Comparison of ENCODE assay signal across 1 cellular context in genomic region chr18:63073481-63073880, GRCh38.
TF ChIP-seq lines count a peak whose summit lies in the region.

No MANE protein-coding gene starts in this region.

TF ChIP-seq in GM12878, 131 proteins besides CTCF, POLR2A, EP300 and RAD21 (continued from another document):
- TF ChIP-seq, protein P1, sequence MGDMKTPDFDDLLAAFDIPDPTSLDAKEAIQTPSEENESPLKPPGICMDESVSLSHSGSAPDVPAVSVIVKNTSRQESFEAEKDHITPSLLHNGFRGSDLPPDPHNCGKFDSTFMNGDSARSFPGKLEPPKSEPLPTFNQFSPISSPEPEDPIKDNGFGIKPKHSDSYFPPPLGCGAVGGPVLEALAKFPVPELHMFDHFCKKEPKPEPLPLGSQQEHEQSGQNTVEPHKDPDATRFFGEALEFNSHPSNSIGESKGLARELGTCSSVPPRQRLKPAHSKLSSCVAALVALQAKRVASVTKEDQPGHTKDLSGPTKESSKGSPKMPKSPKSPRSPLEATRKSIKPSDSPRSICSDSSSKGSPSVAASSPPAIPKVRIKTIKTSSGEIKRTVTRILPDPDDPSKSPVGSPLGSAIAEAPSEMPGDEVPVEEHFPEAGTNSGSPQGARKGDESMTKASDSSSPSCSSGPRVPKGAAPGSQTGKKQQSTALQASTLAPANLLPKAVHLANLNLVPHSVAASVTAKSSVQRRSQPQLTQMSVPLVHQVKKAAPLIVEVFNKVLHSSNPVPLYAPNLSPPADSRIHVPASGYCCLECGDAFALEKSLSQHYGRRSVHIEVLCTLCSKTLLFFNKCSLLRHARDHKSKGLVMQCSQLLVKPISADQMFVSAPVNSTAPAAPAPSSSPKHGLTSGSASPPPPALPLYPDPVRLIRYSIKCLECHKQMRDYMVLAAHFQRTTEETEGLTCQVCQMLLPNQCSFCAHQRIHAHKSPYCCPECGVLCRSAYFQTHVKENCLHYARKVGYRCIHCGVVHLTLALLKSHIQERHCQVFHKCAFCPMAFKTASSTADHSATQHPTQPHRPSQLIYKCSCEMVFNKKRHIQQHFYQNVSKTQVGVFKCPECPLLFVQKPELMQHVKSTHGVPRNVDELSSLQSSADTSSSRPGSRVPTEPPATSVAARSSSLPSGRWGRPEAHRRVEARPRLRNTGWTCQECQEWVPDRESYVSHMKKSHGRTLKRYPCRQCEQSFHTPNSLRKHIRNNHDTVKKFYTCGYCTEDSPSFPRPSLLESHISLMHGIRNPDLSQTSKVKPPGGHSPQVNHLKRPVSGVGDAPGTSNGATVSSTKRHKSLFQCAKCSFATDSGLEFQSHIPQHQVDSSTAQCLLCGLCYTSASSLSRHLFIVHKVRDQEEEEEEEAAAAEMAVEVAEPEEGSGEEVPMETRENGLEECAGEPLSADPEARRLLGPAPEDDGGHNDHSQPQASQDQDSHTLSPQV (IDR thresholded peaks at IDR 0.05) = 0 out of 2 replicates have a peak, but pooled peaks have one; percentile 46
- TF ChIP-seq KDM1A (IDR thresholded peaks at IDR 0.05; ENCODE audit: borderline replicate concordance) (no peak), JUNB (IDR thresholded peaks at IDR 0.05) (no peak), EED (IDR thresholded peaks at IDR 0.05; ENCODE audit: low read depth) (no peak), CBX5 (IDR thresholded peaks at IDR 0.05; ENCODE audit: low read depth) (no peak), ELK1 (IDR thresholded peaks at IDR 0.05; ENCODE audit: low read depth, low read length) (no peak), DPF2 (IDR thresholded peaks at IDR 0.05) (no peak), NR2C1 (IDR thresholded peaks at IDR 0.05) (no peak), ZNF217 (IDR thresholded peaks at IDR 0.05) (no peak), SREBF2 (IDR thresholded peaks at IDR 0.05; ENCODE audit: low read length) (no peak), CUX1 (IDR thresholded peaks at IDR 0.05; ENCODE audit: insufficient replicate concordance, low read depth, low read length) (no peak), MXI1 (IDR thresholded peaks at IDR 0.05; ENCODE audit: low read depth, low read length) (no peak), YY1 (IDR thresholded peaks at IDR 0.05; ENCODE audit: low read depth, low read length) (peak; percentile 78), E2F8 (IDR thresholded peaks at IDR 0.05; ENCODE audit: low read depth, partially characterized antibody) (no peak), PML (IDR thresholded peaks at IDR 0.05; ENCODE audit: low read length) (no peak), CHD2 (IDR thresholded peaks at IDR 0.05; ENCODE audit: borderline replicate concordance, low read depth, low read length) (no peak), PBX3 (IDR thresholded peaks at IDR 0.05; ENCODE audit: insufficient replicate concordance, low read depth, low read length) (peak; percentile 49), IRF5 (IDR thresholded peaks at IDR 0.05; ENCODE audit: borderline replicate concordance) (no peak), FOS (IDR thresholded peaks at IDR 0.05; ENCODE audit: borderline replicate concordance, extremely low read depth, insufficient read length) (no peak), USF1 (IDR thresholded peaks at IDR 0.05; ENCODE audit: borderline replicate concordance, extremely low read length, insufficient read depth, low read depth, low read length) (no peak), TCF12 (IDR thresholded peaks at IDR 0.05; ENCODE audit: low read depth, low read length) (no peak), RCOR1 (conservative IDR thresholded peaks at IDR 0.05; ENCODE audit: low read depth, low read length) (no peak), SREBF1 (IDR thresholded peaks at IDR 0.05; ENCODE audit: low read length) (no peak), LARP7 (IDR thresholded peaks at IDR 0.05) (no peak), POLR2AphosphoS2 (IDR thresholded peaks at IDR 0.05; ENCODE audit: low read depth, low read length) (no peak), TAF1 (IDR thresholded peaks at IDR 0.05; ENCODE audit: borderline replicate concordance, low read depth, low read length) (no peak), SMARCA5 (IDR thresholded peaks at IDR 0.05) (no peak), RUNX3 (IDR thresholded peaks at IDR 0.05; ENCODE audit: low read length) (no peak)
- TF ChIP-seq, protein P2, sequence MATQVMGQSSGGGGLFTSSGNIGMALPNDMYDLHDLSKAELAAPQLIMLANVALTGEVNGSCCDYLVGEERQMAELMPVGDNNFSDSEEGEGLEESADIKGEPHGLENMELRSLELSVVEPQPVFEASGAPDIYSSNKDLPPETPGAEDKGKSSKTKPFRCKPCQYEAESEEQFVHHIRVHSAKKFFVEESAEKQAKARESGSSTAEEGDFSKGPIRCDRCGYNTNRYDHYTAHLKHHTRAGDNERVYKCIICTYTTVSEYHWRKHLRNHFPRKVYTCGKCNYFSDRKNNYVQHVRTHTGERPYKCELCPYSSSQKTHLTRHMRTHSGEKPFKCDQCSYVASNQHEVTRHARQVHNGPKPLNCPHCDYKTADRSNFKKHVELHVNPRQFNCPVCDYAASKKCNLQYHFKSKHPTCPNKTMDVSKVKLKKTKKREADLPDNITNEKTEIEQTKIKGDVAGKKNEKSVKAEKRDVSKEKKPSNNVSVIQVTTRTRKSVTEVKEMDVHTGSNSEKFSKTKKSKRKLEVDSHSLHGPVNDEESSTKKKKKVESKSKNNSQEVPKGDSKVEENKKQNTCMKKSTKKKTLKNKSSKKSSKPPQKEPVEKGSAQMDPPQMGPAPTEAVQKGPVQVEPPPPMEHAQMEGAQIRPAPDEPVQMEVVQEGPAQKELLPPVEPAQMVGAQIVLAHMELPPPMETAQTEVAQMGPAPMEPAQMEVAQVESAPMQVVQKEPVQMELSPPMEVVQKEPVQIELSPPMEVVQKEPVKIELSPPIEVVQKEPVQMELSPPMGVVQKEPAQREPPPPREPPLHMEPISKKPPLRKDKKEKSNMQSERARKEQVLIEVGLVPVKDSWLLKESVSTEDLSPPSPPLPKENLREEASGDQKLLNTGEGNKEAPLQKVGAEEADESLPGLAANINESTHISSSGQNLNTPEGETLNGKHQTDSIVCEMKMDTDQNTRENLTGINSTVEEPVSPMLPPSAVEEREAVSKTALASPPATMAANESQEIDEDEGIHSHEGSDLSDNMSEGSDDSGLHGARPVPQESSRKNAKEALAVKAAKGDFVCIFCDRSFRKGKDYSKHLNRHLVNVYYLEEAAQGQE (IDR thresholded peaks at IDR 0.05; ENCODE audit: low read depth, low read length) = no peak
- TF ChIP-seq, protein P3, sequence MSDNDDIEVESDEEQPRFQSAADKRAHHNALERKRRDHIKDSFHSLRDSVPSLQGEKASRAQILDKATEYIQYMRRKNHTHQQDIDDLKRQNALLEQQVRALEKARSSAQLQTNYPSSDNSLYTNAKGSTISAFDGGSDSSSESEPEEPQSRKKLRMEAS (IDR thresholded peaks at IDR 0.05; ENCODE audit: low read depth, low read length) = no peak
